1 cellular context compared by ENCODE assay signal in genomic region chr12:49417558-49417957, GRCh38.
TF ChIP-seq lines count a peak whose summit lies in the region.

No MANE protein-coding gene starts in this region.

TF ChIP-seq in A549, 52 proteins besides CTCF, POLR2A, EP300 and RAD21 (continued from another document):
- TF ChIP-seq HMGXB4 (CRISPR knock-in tag; IDR thresholded peaks at IDR 0.05; ENCODE audit: borderline replicate concordance) (no peak), BHLHE40 (IDR thresholded peaks at IDR 0.05; ENCODE audit: low read depth, low read length) (no peak), E2F6 (IDR thresholded peaks at IDR 0.05; ENCODE audit: borderline replicate concordance, low read depth) (no peak), NPAS2 (CRISPR knock-in tag; IDR thresholded peaks at IDR 0.05; ENCODE audit: borderline replicate concordance) (no peak), ESRRA (IDR thresholded peaks at IDR 0.05; ENCODE audit: borderline replicate concordance, low read length) (no peak), MAX (IDR thresholded peaks at IDR 0.05) (no peak), MYC (IDR thresholded peaks at IDR 0.05; ENCODE audit: borderline replicate concordance, low read length) (no peak), KDM1A (IDR thresholded peaks at IDR 0.05; ENCODE audit: low read depth) (no peak), TFCP2L1 (CRISPR knock-in tag; IDR thresholded peaks at IDR 0.05) (no peak), CBX8 (IDR thresholded peaks at IDR 0.05) (no peak), EHF (CRISPR knock-in tag; IDR thresholded peaks at IDR 0.05) (no peak), NR3C1 (IDR thresholded peaks at IDR 0.05) (no peak)
TF ChIP-seq in A549: peak in this region for 0.
